10 cellular contexts compared by ENCODE assay signal in genomic region chr3:48194446-48195071, GRCh38. TPM values are rescaled to one million over a fixed set of nuclear protein-coding genes. Genes with fewer than 3 reads are reported as not detected.
DNase-seq lines count a peak whose midpoint lies in the region; ATAC-seq and TF ChIP-seq lines count a peak whose summit lies in the region.
"Had no signal": no experiment of that assay in that cellular context is flagged by ENCODE, and none has a peak within 500 bp of the region (broad histone marks: within the 10 kb centered on the region; RNA-seq: fewer than 3 reads in every experiment).

No MANE protein-coding gene starts in this region.

- H3K4me3 ChIP-seq in right lobe of liver (no peak overlapping the region), upper lobe of right lung (no peak overlapping the region)

- ATAC-seq in right lobe of liver (peak; percentile 84 to 92 (median 89)), upper lobe of right lung (peak; percentile 89)
- ATAC-seq: stimulated activated naive CD8-positive, alpha-beta T cell treated with anti-CD3 and anti-CD28 coated beads, Interleukin-15, amount 100 ng/mL, for 72 hours had no signal

- DNase-seq in NCI-H2196 (lab: John Stamatoyannopoulos, UW; ENCODE audit: unreplicated experiment) (peak; percentile 61), NCI-H2196 treated with DMSO at 0.1 percent for 48 hours (lab: John Stamatoyannopoulos, UW; ENCODE audit: unreplicated experiment) (no peak), LHCN-M2 (ENCODE audit: low read depth) (peak; percentile 69), RPMI8226 (peak; percentile 28), dedifferentiated amniotic fluid mesenchymal stem cell (ENCODE audit: extremely low spot score) (peak; percentile 63), right lobe of liver (peak in 2 of 3 donors; percentile 38 to 61), upper lobe of right lung (peak; percentile 73), cortex of kidney (lab: John Stamatoyannopoulos, UW) (no peak)

- H3K27me3 ChIP-seq in right lobe of liver (no peaks in the 10 kb centered on the region), upper lobe of right lung (no peaks in the 10 kb centered on the region)

- TF ChIP-seq POLR2A in right lobe of liver (IDR thresholded peaks at IDR 0.05), result no peak

- H3K9me3 ChIP-seq in right lobe of liver, result no peaks in the 10 kb centered on the region
- H3K9me3 ChIP-seq in upper lobe of right lung, result no peaks in the 10 kb centered on the region

- H3K4me1 ChIP-seq in right lobe of liver, result peaks cover 0 to 5% (median 0%) of the 10 kb centered on the region in 4 donors
- H3K4me1 ChIP-seq in upper lobe of right lung, result no peaks in the 10 kb centered on the region

- 53% methylated on average over 9 of the region's 9 CpGs for WGBS in right lobe of liver (ENCODE audit: insufficient coverage, low coverage, low lambda C conversion rate, missing lambda C conversion rate)

- H3K36me3 ChIP-seq in right lobe of liver (no peaks in the 10 kb centered on the region), upper lobe of right lung (no peaks in the 10 kb centered on the region)

- TF ChIP-seq CTCF in right lobe of liver (IDR thresholded peaks at IDR 0.05) (peak; percentile 68 to 81 (median 74)), upper lobe of right lung (IDR thresholded peaks at IDR 0.05) (peak; percentile 79)

- intact Hi-C loops in right lobe of liver (cut with DNase I) (no loop called here), upper lobe of right lung (cut with DNase I) (no loop called here)

- H3K27ac ChIP-seq in right lobe of liver (no peak overlapping the region), upper lobe of right lung (no peak overlapping the region)

RNA-seq across cellular contexts. Expression of gene CDC25A, which starts 6.3 kb away (rescaled TPM):
- total RNA-seq in LHCN-M2 (2014; rRNA removed) (21.8 and 34.2 TPM in 2 replicates), right lobe of liver (1 to 10 TPM in 2 of 6 experiments, under 1 TPM in 4; 0.27 to 8.8 (median 0.56) TPM), upper lobe of right lung (0.90 TPM)
- 6.9 TPM for polyA plus RNA-seq in LHCN-M2 (2012)

RNA-seq across cellular contexts. Expression of gene CAMP, which starts 28.7 kb away (rescaled TPM):
- not detected in 2 replicates for total RNA-seq in LHCN-M2 (2014; rRNA removed)
- not detected for polyA plus RNA-seq in LHCN-M2 (2012)
- total RNA-seq in right lobe of liver, result under 1 TPM in 2 of 6 experiments, not detected in 4; 0.46 to 0.50 TPM
- not detected for total RNA-seq in upper lobe of right lung
- total RNA-seq: CD4-positive, CD25-positive, alpha-beta regulatory T cell had no signal
- polyA plus RNA-seq: CD4-positive, CD25-positive, alpha-beta regulatory T cell had no signal

RNA-seq across cellular contexts. Expression of gene ZNF589, which starts 46.3 kb away (rescaled TPM):
- 3.0 and 3.2 TPM in 2 replicates for total RNA-seq in LHCN-M2 (2014; rRNA removed)
- 1.9 TPM for polyA plus RNA-seq in LHCN-M2 (2012)
- total RNA-seq in right lobe of liver, result 1 to 10 TPM; 2.2 to 3.6 (median 2.5) TPM
- 14.6 TPM for total RNA-seq in upper lobe of right lung

Comparison
In these comparisons a context has a peak if more than half of its experiments do, and no peak if none do; other contexts are left out.
1. DNase-seq: peak in NCI-H2196 (single experiment), LHCN-M2 (single experiment), RPMI8226 (single experiment), dedifferentiated amniotic fluid mesenchymal stem cell (single experiment), right lobe of liver (2 of 3) and upper lobe of right lung (single experiment); none in NCI-H2196 treated with DMSO at 0.1 percent for 48 hours (single experiment) and cortex of kidney (single experiment).